ENCODE assay signal across 25 cellular contexts in genomic region chr10:58587676-58588075, GRCh38.
DNase-seq lines count a peak whose midpoint lies in the region; ATAC-seq, FAIRE-seq and TF ChIP-seq lines count a peak whose summit lies in the region.
"Had no signal": no experiment of that assay in that cellular context is flagged by ENCODE, and none has a peak within 500 bp of the region (broad histone marks: within the 10 kb centered on the region; RNA-seq: fewer than 3 reads in every experiment).

No MANE protein-coding gene starts in this region.

- H3K9me3 ChIP-seq in transverse colon = no peaks in the 10 kb centered on the region
- H3K9me3 ChIP-seq: MG63 had no signal

- FAIRE-seq in bronchial epithelial cell (lab: Jason Lieb, UNC) = no peak

- TF ChIP-seq POLR2A in transverse colon (IDR thresholded peaks at IDR 0.05) = no peak

- peaks cover 0 to 5% (median 0%) of the 10 kb centered on the region in 4 donors for H3K4me1 ChIP-seq in transverse colon
- H3K4me1 ChIP-seq: HAP-1 had no signal

- H3K4me3 ChIP-seq in bronchial epithelial cell (ENCODE audit: low read depth, low read length) = no peak overlapping the region
- H3K4me3 ChIP-seq in transverse colon = no peak overlapping the region
- H3K4me3 ChIP-seq: HAP-1, MG63 had no signal

- 80 to 91% methylated on average over 2 of the region's 2 CpGs for WGBS in transverse colon (ENCODE audit: low coverage in 1 of 2), 2 donors

- DNase-seq in ELR (ENCODE audit: low read depth) (peak; percentile 21), NCI-H69 (lab: John Stamatoyannopoulos, UW) (peak; percentile 3), bronchial epithelial cell (ENCODE audit: low read depth) (peak; percentile 42), renal cortical epithelial cell (ENCODE audit: low read depth) (peak; percentile 58), transverse colon (no peak), SKM-1 treated with dmso at 0.1 percent for 144 hours (lab: John Stamatoyannopoulos, UW; ENCODE audit: unreplicated experiment) (no peak)
- DNase-seq: C1 segment of cervical spinal cord; CD4-positive, alpha-beta memory T cell; COR-L47; DMS 273 treated with DMSO at 0.1 percent for 48 hours; DMS79 treated with DMSO at 0.1 percent for 48 hours; GOT3; MG63; NCI-H1105 treated with DMSO at 0.1 percent for 48 hours; NCI-H146; NCI-H1930; NCI-H2107; NCI-H524; NCI-H774; SHP77 treated with DMSO at 0.1 percent for 48 hours; SW 1271 had no signal

- in situ Hi-C loops in transverse colon (cut with MboI; ENCODE audit: low pct_ligation_motif_present in 1 of 4, low pct_unique_long_range_greater_than_20kb in 1 of 4, low sequenced_read_pairs in 3 of 4) = no loop called here

- no peak for TF ChIP-seq EP300 in transverse colon (IDR thresholded peaks at IDR 0.05; ENCODE audit: low read depth)

- H3K27ac ChIP-seq in transverse colon = no peak overlapping the region
- H3K27ac ChIP-seq: RWPE1 had no signal

- no peak for ATAC-seq in HG02610 (IDR thresholded peaks at IDR 0.05; ENCODE audit: unreplicated experiment)
- no peak for ATAC-seq in GM21786 (IDR thresholded peaks at IDR 0.05; ENCODE audit: unreplicated experiment)

- no peaks in the 10 kb centered on the region for H3K27me3 ChIP-seq in bronchial epithelial cell (ENCODE audit: control insufficient read depth, insufficient read depth, low read length)
- H3K27me3 ChIP-seq in transverse colon = no peaks in the 10 kb centered on the region
- H3K27me3 ChIP-seq: MG63 had no signal

- TF ChIP-seq CTCF in bronchial epithelial cell (IDR thresholded peaks at IDR 0.05; ENCODE audit: insufficient read depth, low read length, severe bottlenecking) (no peak), transverse colon (IDR thresholded peaks at IDR 0.05) (no peak)

- intact Hi-C loops in transverse colon (cut with DNase I; ENCODE audit: low total_unique reads) = no loop called here

- H3K36me3 ChIP-seq in bronchial epithelial cell (ENCODE audit: control insufficient read depth, insufficient read depth, low read length) (no peaks in the 10 kb centered on the region), transverse colon (no peaks in the 10 kb centered on the region)
- H3K36me3 ChIP-seq: HAP-1, MG63 had no signal

Comparison
In these comparisons a context has a peak if more than half of its experiments do, and no peak if none do; other contexts are left out.
1. DNase-seq: peak in ELR (single experiment), NCI-H69 (single experiment), bronchial epithelial cell (single experiment) and renal cortical epithelial cell (single experiment); none in transverse colon (single experiment) and SKM-1 treated with dmso at 0.1 percent for 144 hours (single experiment).